Comparison of ENCODE assay signal across 21 cellular contexts in genomic region chr2:70531419-70532130, GRCh38. TPM values are rescaled to one million over a fixed set of nuclear protein-coding genes. Genes with fewer than 3 reads are reported as not detected.
DNase-seq lines count a peak whose midpoint lies in the region; ATAC-seq and TF ChIP-seq lines count a peak whose summit lies in the region.
"Had no signal": no experiment of that assay in that cellular context is flagged by ENCODE, and none has a peak within 500 bp of the region (broad histone marks: within the 10 kb centered on the region; RNA-seq: fewer than 3 reads in every experiment).

No MANE protein-coding gene starts in this region.

- H4K20me1 ChIP-seq in OCI-LY3 (ENCODE audit: insufficient read depth, low read length), result no peaks in the 10 kb centered on the region

- H3K4me3 ChIP-seq in OCI-LY3 (ENCODE audit: low read length), result peak overlapping the region; percentile 18
- no peak overlapping the region for H3K4me3 ChIP-seq in upper lobe of right lung
- H3K4me3 ChIP-seq in Peyer's patch, result no peak overlapping the region

- peak overlapping the region; percentile 48 for H3K4me2 ChIP-seq in OCI-LY3 (ENCODE audit: low read length)

- CTCF ChIA-PET in RWPE1 (lab: Yijun Ruan, JAX), result no interaction called here

- H2AFZ ChIP-seq in OCI-LY3 (ENCODE audit: low read depth, low read length), result no peak overlapping the region

- H3K9ac ChIP-seq in OCI-LY3 (ENCODE audit: low read length), result no peak overlapping the region

- no peaks in the 10 kb centered on the region for H3K79me2 ChIP-seq in OCI-LY3 (ENCODE audit: low read length)

- no peak overlapping the region for H3K27ac ChIP-seq in OCI-LY3 (ENCODE audit: low read length)
- H3K27ac ChIP-seq in upper lobe of right lung, result no peak overlapping the region
- no peak overlapping the region for H3K27ac ChIP-seq in RWPE1
- H3K27ac ChIP-seq in Peyer's patch, result no peak overlapping the region

- TF ChIP-seq POLR2A in Peyer's patch (IDR thresholded peaks at IDR 0.05), result no peak

- H3K27me3 ChIP-seq in OCI-LY3 (ENCODE audit: low read depth, low read length), result no peaks in the 10 kb centered on the region
- no peaks in the 10 kb centered on the region for H3K27me3 ChIP-seq in upper lobe of right lung
- H3K27me3 ChIP-seq in Peyer's patch, result no peaks in the 10 kb centered on the region

- H3K9me3 ChIP-seq in OCI-LY3 (ENCODE audit: insufficient read depth, low read length) (peaks cover 15% of the 10 kb centered on the region; the same call in 1 of the 2 replicates), upper lobe of right lung (no peaks in the 10 kb centered on the region), Peyer's patch (no peaks in the 10 kb centered on the region)

- TF ChIP-seq CTCF in OCI-LY3 (IDR thresholded peaks at IDR 0.05; ENCODE audit: low read depth, low read length), result no peak
- no peak for TF ChIP-seq CTCF in upper lobe of right lung (IDR thresholded peaks at IDR 0.05)
- TF ChIP-seq CTCF in RWPE1 (conservative IDR thresholded peaks at IDR 0.05; ENCODE audit: low read depth), result no peak
- TF ChIP-seq CTCF in Peyer's patch (IDR thresholded peaks at IDR 0.05), result no peak

- DNase-seq in SKM-1 treated with dmso at 0.1 percent for 144 hours (lab: John Stamatoyannopoulos, UW; ENCODE audit: unreplicated experiment) (peak; percentile 19), SKM-1 (lab: John Stamatoyannopoulos, UW; ENCODE audit: unreplicated experiment) (no peak), left colon (no peak), upper lobe of right lung (no peak), RWPE1 (ENCODE audit: low spot score) (no peak), Peyer's patch (no peak), NCI-H774 (lab: John Stamatoyannopoulos, UW) (no peak)
- DNase-seq: activated B cell treated with CpG ODN at 0.5 μM for 24 hours; activated naive CD4-positive, alpha-beta T cell treated with anti-CD3 and anti-CD28 coated beads, Interleukin-2, amount 50 U/mL, for 16 hours; aorta; Caco-2; DMS79 treated with DMSO at 0.1 percent for 48 hours; H9; KBM-7; NCI-H1694; NCI-H2171; NCI-H524; Right ventricle myocardium superior; stimulated activated CD8-positive, alpha-beta memory T cell treated with anti-CD3 and anti-CD28 coated beads, Interleukin-4, amount 100 ng/mL, for 48 hours had no signal

- POLR2A ChIA-PET in RWPE1 (lab: Yijun Ruan, JAX; ENCODE audit: low non-redundant PET), result no interaction called here

- intact Hi-C loops in left colon (cut with DNase I, micrococcal nuclease) (no loop called here), upper lobe of right lung (cut with DNase I) (no loop called here)

- peak; percentile 67 for ATAC-seq in left colon
- ATAC-seq in upper lobe of right lung, result peak; percentile 61

- H3K36me3 ChIP-seq in OCI-LY3 (replicated peaks; ENCODE audit: low read depth, low read length) (peaks cover 6% of the 10 kb centered on the region), upper lobe of right lung (no peaks in the 10 kb centered on the region), Peyer's patch (no peaks in the 10 kb centered on the region)

- H3K4me1 ChIP-seq in OCI-LY3 (ENCODE audit: low read length) (peaks cover 13% of the 10 kb centered on the region), upper lobe of right lung (no peaks in the 10 kb centered on the region), Peyer's patch (peaks cover 0 to 16% (median 2%) of the 10 kb centered on the region in 4 donors)
- H3K4me1 ChIP-seq: Caco-2 had no signal

RNA-seq across cellular contexts. Expression of gene TGFA, which starts 22.1 kb away (rescaled TPM):
- 10 to 100 TPM; 30.5 to 30.8 TPM for total RNA-seq in left colon
- 9.1 TPM for total RNA-seq in upper lobe of right lung
- 10 to 100 TPM in 3 of 4 donors, 1 to 10 TPM in 1; 2.5 to 51.6 (median 37.9) TPM for total RNA-seq in Peyer's patch
- total RNA-seq: activated T-helper 1 cell treated with anti-CD3 and anti-CD28 coated beads, Interleukin-12 subunit alpha, Interleukin-12 subunit beta, Interleukin-2, Interleukin-4 antibody, amounts not matched to agents 30 ng/mL and 10 ng/mL and 1 ng/mL, durations not matched to agents 14 hours and 24 hours and 36 hours had no signal
